In the genomic region with DNA sequence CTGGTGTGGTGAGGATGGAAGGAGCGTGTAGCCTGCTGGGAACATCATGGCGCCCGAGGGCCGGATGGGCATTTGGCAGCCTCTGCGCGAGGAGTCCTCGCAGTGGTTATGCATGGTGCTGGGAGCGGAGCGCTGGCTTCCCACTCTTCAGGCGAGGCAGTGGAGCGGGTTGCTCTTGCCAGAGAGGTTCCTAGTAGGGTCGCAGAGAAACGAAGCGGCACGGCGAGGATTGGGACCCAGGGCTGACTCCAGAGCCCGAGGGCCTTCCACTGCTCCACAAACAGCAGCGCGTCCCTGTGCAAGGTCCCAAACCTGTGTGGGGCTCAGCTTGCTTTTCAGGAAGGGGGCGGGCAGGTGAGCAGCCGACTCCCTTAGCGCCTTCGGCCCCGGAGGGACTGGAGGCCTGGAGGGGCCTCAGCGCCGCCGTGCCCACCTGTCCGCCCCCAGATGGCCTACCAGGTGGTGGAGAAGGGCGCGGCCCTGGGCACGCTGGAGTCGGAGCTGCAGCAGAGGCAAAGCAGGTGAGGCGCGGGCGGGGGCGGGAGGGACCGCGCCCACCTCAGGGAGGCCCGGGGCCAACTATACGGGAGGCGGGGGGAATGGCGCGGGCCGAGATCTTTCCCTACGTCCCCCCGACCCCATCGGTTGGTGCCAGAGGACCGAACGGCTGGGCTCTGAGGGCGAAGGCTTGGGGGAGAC, we compare ENCODE assay signal across 10 cellular contexts. TPM values are rescaled to one million over a fixed set of nuclear protein-coding genes. Genes with fewer than 3 reads are reported as not detected.
A peak's percentile ranks its signal among the peaks of the same experiment; 100 is the strongest.
DNase-seq lines count a peak whose midpoint lies in the region; ATAC-seq, FAIRE-seq and TF ChIP-seq lines count a peak whose summit lies in the region.
"Had no signal": no experiment of that assay in that cellular context is flagged by ENCODE, and none has a peak within 500 bp of the region (broad histone marks: within the 10 kb centered on the region; RNA-seq: fewer than 3 reads in every experiment).

No MANE protein-coding gene starts in this region.

- intact Hi-C loops in left lung (cut with DNase I) = no loop called here
- intact Hi-C loops in testis (cut with DNase I; ENCODE audit: low total_unique reads) = no loop called here

- H3K27ac ChIP-seq in astrocyte (ENCODE audit: low read depth, low read length) (no peak overlapping the region), left lung (peak overlapping the region in 1 of 2 donors; percentile 53), testis (peak overlapping the region; percentile 32 to 70)

- TF ChIP-seq CTCF in astrocyte (IDR thresholded peaks at IDR 0.05; ENCODE audit: insufficient read depth, low read depth, low read length) (no peak), left lung (IDR thresholded peaks at IDR 0.05) (no peak), testis (IDR thresholded peaks at IDR 0.05) (no peak), GM20000 (IDR thresholded peaks at IDR 0.05; ENCODE audit: extremely low read depth, missing control alignments) (no peak)

- FAIRE-seq in astrocyte (lab: Jason Lieb, UNC) = no peak
- FAIRE-seq: TTC549 had no signal

- peaks cover 2% of the 10 kb centered on the region for H3K4me1 Mint-ChIP-seq in astrocyte (ENCODE audit: low read depth, unreplicated experiment)

- 40 to 58% methylated on average over 15 to 50 of the region's 50 CpGs for WGBS in testis, 2 donors

- DNase-seq in NCI-H82 (lab: John Stamatoyannopoulos, UW) (peak; percentile 54), NCI-H82 treated with DMSO at 0.1 percent for 48 hours (lab: John Stamatoyannopoulos, UW; ENCODE audit: unreplicated experiment) (no peak), astrocyte (ENCODE audit: low read depth) (no peak), left lung (peak in 1 of 2 donors; percentile 82), testis (no peak), HuH-7.5 (ENCODE audit: low spot score) (no peak), NCI-H2196 treated with DMSO at 0.1 percent for 48 hours (lab: John Stamatoyannopoulos, UW; ENCODE audit: unreplicated experiment) (no peak), GM20000 (ENCODE audit: low spot score) (no peak)
- DNase-seq: DND-41 had no signal

- H3K4me1 ChIP-seq in astrocyte (ENCODE audit: insufficient read depth, low read length) (peaks cover 17% of the 10 kb centered on the region), left lung (peaks cover 5 to 31% of the 10 kb centered on the region in 2 donors), testis (peaks cover 12% of the 10 kb centered on the region)

- peak overlapping the region; percentile 95 for H2AFZ ChIP-seq in astrocyte (ENCODE audit: low read depth, low read length)

- H3K79me2 ChIP-seq in astrocyte (ENCODE audit: insufficient read depth, low read length) = no peaks in the 10 kb centered on the region

- H3K36me3 ChIP-seq in astrocyte (ENCODE audit: insufficient read depth, low read length) (peaks cover 3% of the 10 kb centered on the region), left lung (peaks cover 0 to 90% of the 10 kb centered on the region in 2 donors), testis (ENCODE audit: low read depth, missing control alignments) (no peaks in the 10 kb centered on the region)

- H3K9me3 ChIP-seq in astrocyte (ENCODE audit: insufficient read depth, low read depth, low read length) = no peaks in the 10 kb centered on the region
- no peaks in the 10 kb centered on the region for H3K9me3 ChIP-seq in left lung
- no peaks in the 10 kb centered on the region for H3K9me3 ChIP-seq in testis

- peak; percentile 51 for ATAC-seq in left lung

- peaks cover 2% of the 10 kb centered on the region for H3K9me3 Mint-ChIP-seq in astrocyte (ENCODE audit: unreplicated experiment)

- H3K27me3 ChIP-seq in astrocyte (ENCODE audit: insufficient read depth, low read length) (no peaks in the 10 kb centered on the region), left lung (no peaks in the 10 kb centered on the region), testis (no peaks in the 10 kb centered on the region)

- H3K27me3 Mint-ChIP-seq in astrocyte (ENCODE audit: low read depth, unreplicated experiment) = peaks cover 4% of the 10 kb centered on the region

- peaks cover 14% of the 10 kb centered on the region for H3K36me3 Mint-ChIP-seq in astrocyte (ENCODE audit: low read depth, unreplicated experiment)

- peak overlapping the region; percentile 76 for H3K9ac ChIP-seq in astrocyte (ENCODE audit: low read length)

- TF ChIP-seq POLR2A in testis (IDR thresholded peaks at IDR 0.05) = no peak

- H3K27ac Mint-ChIP-seq in astrocyte (ENCODE audit: unreplicated experiment) = no peak overlapping the region

- H4K20me1 ChIP-seq in astrocyte (ENCODE audit: insufficient read depth, low read length) = no peaks in the 10 kb centered on the region

- H3K4me3 Mint-ChIP-seq in astrocyte (ENCODE audit: unreplicated experiment) = no peak overlapping the region

- H3K4me2 ChIP-seq in astrocyte (ENCODE audit: low read length) = peak overlapping the region; percentile 100

- H3K4me3 ChIP-seq in astrocyte (ENCODE audit: insufficient read depth, low read depth, low read length) (peak overlapping the region; percentile 68), left lung (peak overlapping the region; percentile 33 to 41), testis (peak overlapping the region; percentile 39 to 71)

RNA-seq across cellular contexts. Expression of a gene that starts 7.2 kb away (rescaled TPM):
- 9.6 and 11.7 TPM in 2 replicates for total RNA-seq in astrocyte
- total RNA-seq in left lung = 10 to 100 TPM; 41.5 to 87.3 TPM
- total RNA-seq in testis = 10 to 100 TPM; 33.8 to 39.5 TPM
- 16.2 TPM for polyA plus RNA-seq in testis (ENCODE audit: insufficient read depth, low read depth, low replicate concordance)

RNA-seq across cellular contexts. Expression of a gene that starts 27.5 kb away (rescaled TPM):
- total RNA-seq in astrocyte = 38.4 and 42.3 TPM in 2 replicates
- total RNA-seq in left lung = 100 to 1,000 TPM in 1 of 2 donors, 10 to 100 TPM in 1; 83.8 to 119 TPM
- 100 to 1,000 TPM; 130 to 202 TPM for total RNA-seq in testis
- polyA plus RNA-seq in testis (ENCODE audit: insufficient read depth, low read depth, low replicate concordance) = 379 TPM
